ENCODE assay signal across 8 cellular contexts in the genomic region with DNA sequence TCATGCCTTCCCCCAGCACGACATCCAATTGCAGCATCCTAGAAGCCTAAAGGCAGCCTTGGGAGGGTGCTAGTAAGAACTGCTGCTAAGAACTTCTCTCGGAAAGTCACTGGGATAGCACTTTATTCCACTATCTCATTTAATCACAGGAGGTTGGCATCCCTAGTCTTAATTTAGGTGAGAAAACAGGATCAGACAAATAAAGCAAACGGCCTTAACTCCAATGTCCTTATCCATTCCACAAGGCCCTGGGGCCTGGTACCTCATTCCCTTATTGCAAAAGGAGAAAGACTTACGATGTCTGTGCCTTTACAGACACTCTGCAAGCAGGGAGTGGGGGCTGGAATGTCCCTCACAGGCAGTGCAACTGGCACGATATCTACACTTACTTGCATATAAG.
"Had no signal": no experiment of that assay in that cellular context is flagged by ENCODE, and none has a peak within 500 bp of the region (broad histone marks: within the 10 kb centered on the region; RNA-seq: fewer than 3 reads in every experiment).

No MANE protein-coding gene starts in this region.

- H3K27ac Mint-ChIP-seq: HFFc6 had no signal

- H3K36me3 ChIP-seq: HAP-1 had no signal

- H2AFZ ChIP-seq: GM23248 had no signal

- FAIRE-seq: HTR-8/SVneo, K562 had no signal

- H3K4me3 ChIP-seq: GM23248, HAP-1, K562 had no signal

- H3K4me3 Mint-ChIP-seq: HFFc6 had no signal

- H3K27ac ChIP-seq: GM23248 had no signal

- DNase-seq: GM23248, GOT3, H7, HFFc6, IMR-90 had no signal

- H3K9me3 ChIP-seq: HAP-1 had no signal

- H3K9ac ChIP-seq: GM23248 had no signal

- H3K9me3 Mint-ChIP-seq: HFFc6 had no signal
